ENCODE assay signal across 1 cellular context in the genomic region with DNA sequence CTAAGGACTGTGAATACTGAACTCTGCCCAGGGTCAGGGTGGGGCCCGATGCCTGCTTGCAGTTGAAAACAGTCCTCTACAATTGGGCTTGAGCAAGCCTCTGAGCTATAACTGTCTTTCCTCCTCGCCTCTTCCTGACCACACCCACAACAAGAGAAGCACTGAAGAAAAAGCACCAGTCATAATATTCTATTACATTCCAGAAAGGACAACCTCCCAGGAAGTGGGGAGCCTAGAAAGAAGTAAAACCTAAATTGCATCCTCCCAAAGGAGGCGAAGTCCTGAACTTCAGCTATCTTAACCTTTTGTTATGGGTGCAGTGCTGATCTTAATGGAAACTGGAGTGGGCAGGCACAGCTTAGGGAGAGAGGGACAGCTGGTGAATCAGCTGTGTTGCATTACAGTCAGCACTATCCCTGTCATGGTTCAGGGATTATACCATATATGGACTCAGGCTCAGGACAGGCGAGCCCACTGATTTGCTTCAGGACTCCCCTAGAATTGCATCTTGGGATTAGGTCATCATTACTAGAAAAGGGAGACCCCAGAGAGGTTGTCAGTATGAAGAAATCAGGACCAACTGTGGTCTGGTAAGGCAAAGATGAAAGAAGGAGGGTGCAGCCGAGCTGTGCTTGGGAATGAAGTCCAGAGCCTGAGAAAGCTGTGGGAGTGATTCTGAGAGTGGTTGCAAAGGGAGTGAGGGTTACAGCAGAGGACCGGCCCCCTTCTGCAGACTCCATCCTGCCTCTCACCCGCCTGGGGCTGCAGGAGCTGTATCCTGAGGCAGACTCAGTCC.
A peak's percentile ranks its signal among the peaks of the same experiment; 100 is the strongest.
TF ChIP-seq lines count a peak whose summit lies in the region.

No MANE protein-coding gene starts in this region.

TF ChIP-seq in IMR-90, 13 proteins besides CTCF, POLR2A, EP300 and RAD21 (continued from another document):
- TF ChIP-seq, protein P1, sequence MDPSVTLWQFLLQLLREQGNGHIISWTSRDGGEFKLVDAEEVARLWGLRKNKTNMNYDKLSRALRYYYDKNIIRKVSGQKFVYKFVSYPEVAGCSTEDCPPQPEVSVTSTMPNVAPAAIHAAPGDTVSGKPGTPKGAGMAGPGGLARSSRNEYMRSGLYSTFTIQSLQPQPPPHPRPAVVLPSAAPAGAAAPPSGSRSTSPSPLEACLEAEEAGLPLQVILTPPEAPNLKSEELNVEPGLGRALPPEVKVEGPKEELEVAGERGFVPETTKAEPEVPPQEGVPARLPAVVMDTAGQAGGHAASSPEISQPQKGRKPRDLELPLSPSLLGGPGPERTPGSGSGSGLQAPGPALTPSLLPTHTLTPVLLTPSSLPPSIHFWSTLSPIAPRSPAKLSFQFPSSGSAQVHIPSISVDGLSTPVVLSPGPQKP (IDR thresholded peaks at IDR 0.05; ENCODE audit: borderline replicate concordance, low read depth, low read length), result no peak
- TF ChIP-seq BHLHE40 (IDR thresholded peaks at IDR 0.05; ENCODE audit: low read depth, low read length), result peak; percentile 21; the same call in 1 of the 2 replicates
- peak; percentile 78 for TF ChIP-seq CEBPB (IDR thresholded peaks at IDR 0.05; ENCODE audit: low read depth, low read length)
- TF ChIP-seq RCOR1 (IDR thresholded peaks at IDR 0.05; ENCODE audit: insufficient replicate concordance, low read length), result no peak
- TF ChIP-seq CHD1 (IDR thresholded peaks at IDR 0.05; ENCODE audit: low read depth, low read length), result no peak
- TF ChIP-seq MXI1 (IDR thresholded peaks at IDR 0.05; ENCODE audit: borderline replicate concordance, low read depth, low read length), result no peak
- TF ChIP-seq RFX5 (IDR thresholded peaks at IDR 0.05; ENCODE audit: low read depth, low read length), result no peak
- TF ChIP-seq SMC3 (IDR thresholded peaks at IDR 0.05; ENCODE audit: low read depth, low read length), result no peak
- TF ChIP-seq MAZ (IDR thresholded peaks at IDR 0.05; ENCODE audit: borderline replicate concordance, low read depth, low read length), result 0 out of 2 replicates have a peak, but pooled peaks have one; percentile 23
- TF ChIP-seq NFE2L2 (IDR thresholded peaks at IDR 0.05; ENCODE audit: low read depth, low read length), result peak; percentile 74
- TF ChIP-seq, protein P2, sequence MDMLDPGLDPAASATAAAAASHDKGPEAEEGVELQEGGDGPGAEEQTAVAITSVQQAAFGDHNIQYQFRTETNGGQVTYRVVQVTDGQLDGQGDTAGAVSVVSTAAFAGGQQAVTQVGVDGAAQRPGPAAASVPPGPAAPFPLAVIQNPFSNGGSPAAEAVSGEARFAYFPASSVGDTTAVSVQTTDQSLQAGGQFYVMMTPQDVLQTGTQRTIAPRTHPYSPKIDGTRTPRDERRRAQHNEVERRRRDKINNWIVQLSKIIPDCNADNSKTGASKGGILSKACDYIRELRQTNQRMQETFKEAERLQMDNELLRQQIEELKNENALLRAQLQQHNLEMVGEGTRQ (IDR thresholded peaks at IDR 0.05; ENCODE audit: low read depth, low read length), result no peak
